Comparison of ENCODE assay signal across 20 cellular contexts in the genomic region with DNA sequence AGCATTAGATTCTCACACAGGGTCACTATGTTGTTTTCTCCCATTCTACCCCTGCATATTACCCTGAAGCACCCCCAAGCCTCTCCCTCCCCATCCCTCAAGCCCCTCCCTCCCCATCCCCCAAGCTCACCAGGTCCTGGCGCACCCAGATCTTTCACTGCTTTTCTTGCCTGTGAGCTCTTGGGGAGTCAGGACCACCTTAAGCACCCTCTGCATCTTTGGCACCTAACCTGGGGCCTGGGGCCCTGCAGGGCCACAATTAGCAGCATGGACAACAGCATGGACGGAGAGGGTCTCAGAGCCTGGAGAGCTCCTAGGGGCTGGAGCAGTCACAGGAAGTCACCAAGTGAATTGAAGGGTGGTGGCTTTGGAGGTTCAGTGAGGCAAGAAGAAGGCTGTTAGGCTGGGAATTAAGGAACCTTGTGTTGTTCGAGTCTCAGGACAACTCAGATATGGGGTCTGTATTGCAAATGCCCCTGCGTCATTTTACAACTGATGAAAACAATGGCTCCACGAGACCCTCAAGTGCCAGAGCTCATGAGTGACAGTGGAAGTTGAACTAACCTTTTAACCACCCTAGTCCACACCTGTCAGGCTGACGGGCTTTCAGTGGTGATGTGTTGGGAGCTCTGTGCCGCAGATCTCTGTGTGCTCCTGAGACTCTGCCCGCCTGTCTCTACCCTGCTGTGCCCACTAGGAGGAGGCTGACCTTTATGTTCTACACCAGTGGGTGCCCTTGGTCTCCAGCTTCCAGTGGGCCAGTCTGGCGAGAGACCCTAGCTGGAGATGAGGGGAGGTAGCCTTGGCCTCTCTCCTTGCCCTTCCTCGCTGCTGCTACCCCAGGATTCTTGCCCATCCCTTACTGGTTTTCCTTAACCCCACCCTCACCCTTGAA.
DNase-seq lines count a peak whose midpoint lies in the region; ATAC-seq, FAIRE-seq and TF ChIP-seq lines count a peak whose summit lies in the region.
"Had no signal": no experiment of that assay in that cellular context is flagged by ENCODE, and none has a peak within 500 bp of the region (broad histone marks: within the 10 kb centered on the region; RNA-seq: fewer than 3 reads in every experiment).

No MANE protein-coding gene starts in this region.

- no peak for FAIRE-seq in H1 (lab: Jason Lieb, UNC)
- FAIRE-seq: kidney had no signal

- TF ChIP-seq CTCF in MM.1S (IDR thresholded peaks at IDR 0.05; ENCODE audit: low read length) (no peak), H1 (IDR thresholded peaks at IDR 0.05; ENCODE audit: control extremely low read depth in 1 of 3, insufficient read depth in 1 of 3, low read depth in 1 of 3, low read length in 3 of 3) (no peak), progenitor cell of endocrine pancreas (IDR thresholded peaks at IDR 0.05; ENCODE audit: unreplicated experiment) (no peak)

- no peaks in the 10 kb centered on the region for H3K27me3 Mint-ChIP-seq in CD4-positive, CD25-positive, alpha-beta regulatory T cell
- H3K27me3 Mint-ChIP-seq in progenitor cell of endocrine pancreas: no peaks in the 10 kb centered on the region
- H3K27me3 Mint-ChIP-seq: activated CD4-positive, alpha-beta T cell treated with anti-CD3 and anti-CD28 coated beads for 36 hours had no signal

- POLR2A ChIA-PET in H1 (lab: Charles Lee; ENCODE audit: partially characterized antibody): no interaction called here

- H3K4me1 ChIP-seq in CD4-positive, CD25-positive, alpha-beta regulatory T cell (ENCODE audit: control insufficient read depth, insufficient read depth, low read length, poor library complexity, severe bottlenecking): peaks cover 67% of the 10 kb centered on the region
- H3K4me1 ChIP-seq in MM.1S (ENCODE audit: low read length) (peaks cover 36% of the 10 kb centered on the region), H1 (replicated peaks in 1 of 4; ENCODE audit: control insufficient read depth in 3 of 4, insufficient read depth in 4 of 4, low read length in 3 of 4) (peaks cover 0 to 10% (median 4%) of the 10 kb centered on the region in 4 experiments; a peak in 5 of 7 replicates)

- H3K23ac ChIP-seq in H1 (ENCODE audit: insufficient read length): no peak overlapping the region

- no peak for ATAC-seq in CD4-positive, CD25-positive, alpha-beta regulatory T cell (ENCODE audit: low read depth in 2 of 2)
- no peak for ATAC-seq in left lobe of liver
- ATAC-seq: activated CD4-positive, alpha-beta T cell treated with anti-CD3 and anti-CD28 coated beads for 36 hours had no signal

- no peak overlapping the region for H3K9ac ChIP-seq in MM.1S (ENCODE audit: low read length)
- H3K9ac ChIP-seq in H1 (replicated peaks in 1 of 4; ENCODE audit: extremely low read depth in 1 of 4, low read depth in 3 of 4, low read length in 3 of 4): no peak overlapping the region

- H3K79me2 ChIP-seq in MM.1S (ENCODE audit: low read length) (no peaks in the 10 kb centered on the region), H1 (ENCODE audit: control insufficient read depth in 1 of 2, insufficient read depth in 2 of 2, low read length in 2 of 2) (no peaks in the 10 kb centered on the region; a peak in 1 of 4 replicates)

- H4K8ac ChIP-seq in H1 (ENCODE audit: extremely low read depth, insufficient read depth, low read length): no peak overlapping the region

- no peak for TF ChIP-seq RAD21 in H1 (IDR thresholded peaks at IDR 0.05 in 1 of 2, conservative IDR thresholded peaks at IDR 0.05 in 1 of 2; ENCODE audit: low read depth in 2 of 2, low read length in 2 of 2)

- no peaks in the 10 kb centered on the region for H3K36me3 Mint-ChIP-seq in CD4-positive, CD25-positive, alpha-beta regulatory T cell
- H3K36me3 Mint-ChIP-seq in progenitor cell of endocrine pancreas (ENCODE audit: insufficient read depth): no peaks in the 10 kb centered on the region

- TF ChIP-seq POLR2A in H1 (IDR thresholded peaks at IDR 0.05; ENCODE audit: control extremely low read depth in 1 of 2, low read depth in 2 of 2, low read length in 2 of 2): no peak

- H2BK120ac ChIP-seq in H1 (replicated peaks; ENCODE audit: low read depth, low read length): no peak overlapping the region

- H3K23me2 ChIP-seq in H1 (ENCODE audit: low read depth, low read length): no peaks in the 10 kb centered on the region

- no peak overlapping the region; the same call in 1 of the 2 replicates for H2AK5ac ChIP-seq in H1 (ENCODE audit: low read depth, low read length)

- no peak overlapping the region for H3K14ac ChIP-seq in H1 (ENCODE audit: insufficient read length)

- DNase-seq in CD4-positive, CD25-positive, alpha-beta regulatory T cell: no peak
- no peak for DNase-seq in MM.1S
- DNase-seq in H1 (ENCODE audit: low read depth in 1 of 2, low spot score in 2 of 2): no peak
- DNase-seq in progenitor cell of endocrine pancreas (ENCODE audit: low spot score, unreplicated experiment): no peak
- DNase-seq in iPS-NIHi11 (ENCODE audit: low spot score): no peak
- DNase-seq in activated T-cell treated with anti-CD3 and anti-CD28 coated beads for 4 hours: no peak
- no peak for DNase-seq in left lobe of liver (ENCODE audit: low spot score)
- no peak for DNase-seq in EL
- DNase-seq: activated CD4-positive, alpha-beta T cell treated with anti-CD3 and anti-CD28 coated beads for 36 hours; activated T-cell treated with anti-CD3 and anti-CD28 coated beads, Interleukin-2, amount 50 U/mL, for 1 hour; AML-193; DMS79; erythroblast; glutamatergic neuron; GOT3; kidney; NCI-H1694; psoas muscle; T-helper 9 cell had no signal

- H3K9me3 ChIP-seq in CD4-positive, CD25-positive, alpha-beta regulatory T cell (ENCODE audit: control insufficient read depth in 2 of 2, low read length in 2 of 2): no peaks in the 10 kb centered on the region
- no peaks in the 10 kb centered on the region for H3K9me3 ChIP-seq in MM.1S (replicated peaks; ENCODE audit: insufficient read depth, low read length)
- no peaks in the 10 kb centered on the region for H3K9me3 ChIP-seq in H1 (ENCODE audit: insufficient read depth in 2 of 2, low read depth in 1 of 2, low read length in 1 of 2)
- H3K9me3 ChIP-seq: psoas muscle, SJCRH30 had no signal

- H3K4me3 ChIP-seq in CD4-positive, CD25-positive, alpha-beta regulatory T cell (ENCODE audit: low read depth, low read length): peak overlapping the region; percentile 62
- H3K4me3 ChIP-seq in MM.1S (ENCODE audit: low read length) (no peak overlapping the region), H1 (ENCODE audit: extremely low read depth in 1 of 4, insufficient read depth in 2 of 4, low read depth in 3 of 4, low read length in 4 of 4) (no peak overlapping the region)
- H3K4me3 ChIP-seq: psoas muscle, SJCRH30 had no signal

- no peak overlapping the region for H2BK20ac ChIP-seq in H1 (ENCODE audit: low read length)

- H3K18ac ChIP-seq in H1 (ENCODE audit: extremely low read depth, low read length): peak overlapping the region; percentile 32; the same call in 1 of the 2 replicates

- TF ChIP-seq EP300 in H1 (IDR thresholded peaks at IDR 0.05; ENCODE audit: borderline replicate concordance in 1 of 2, low read depth in 2 of 2, low read length in 2 of 2): no peak

- no peak overlapping the region for H3K56ac ChIP-seq in H1 (replicated peaks; ENCODE audit: insufficient read length, low read depth, low read length)

- H4K20me1 ChIP-seq in MM.1S (ENCODE audit: insufficient read depth, low read length) (no peaks in the 10 kb centered on the region), H1 (replicated peaks in 1 of 2; ENCODE audit: control insufficient read depth in 1 of 2, insufficient read depth in 2 of 2, low read length in 2 of 2) (no peaks in the 10 kb centered on the region)

- H3K79me1 ChIP-seq in H1 (ENCODE audit: low read depth, low read length): peaks cover 2% of the 10 kb centered on the region; the same call in 1 of the 2 replicates

- H3K9me2 ChIP-seq in MM.1S (replicated peaks; ENCODE audit: insufficient read depth, low read length): no peaks in the 10 kb centered on the region

- no peak overlapping the region for H3K4ac ChIP-seq in H1 (replicated peaks; ENCODE audit: insufficient read length, low read depth, low read length)

- H3K27ac ChIP-seq in CD4-positive, CD25-positive, alpha-beta regulatory T cell (ENCODE audit: insufficient read depth, low read length, poor library complexity, severe bottlenecking): peak overlapping the region; percentile 49
- H3K27ac ChIP-seq in MM.1S (ENCODE audit: low read length) (peak overlapping the region; percentile 60; the same call in 1 of the 2 replicates), H1 (ENCODE audit: low read depth, low read length) (no peak overlapping the region; the same call in 1 of the 2 replicates)
- H3K27ac ChIP-seq: psoas muscle, SJCRH30 had no signal

- CTCF ChIA-PET in H1 (lab: Charles Lee; ENCODE audit: partially characterized antibody): interaction anchor here (0.6 to 10.1 kb wide), 10 partner anchors 12 to 480 kb away, joined by 3 to 172 read pairs (median 4); no protein-coding TSS in a partner anchor

- peak overlapping the region; percentile 51; the same call in 1 of the 2 replicates for H3K4me2 ChIP-seq in MM.1S (ENCODE audit: low read depth, low read length)
- H3K4me2 ChIP-seq in H1 (ENCODE audit: insufficient read depth in 1 of 2, low read depth in 2 of 2, low read length in 2 of 2): no peak overlapping the region

- no peaks in the 10 kb centered on the region for H3K27me3 ChIP-seq in CD4-positive, CD25-positive, alpha-beta regulatory T cell (ENCODE audit: control insufficient read depth, insufficient read depth, low read length)
- H3K27me3 ChIP-seq in MM.1S (replicated peaks; ENCODE audit: insufficient read depth, low read length) (no peaks in the 10 kb centered on the region), H1 (replicated peaks in 1 of 4; ENCODE audit: control insufficient read depth in 3 of 4, extremely low read depth in 1 of 4, insufficient read depth in 3 of 4, low read length in 3 of 4) (no peaks in the 10 kb centered on the region)
- H3K27me3 ChIP-seq: SJCRH30 had no signal

- H3F3A ChIP-seq in MM.1S (ENCODE audit: insufficient read depth, low read length): peaks cover 27% of the 10 kb centered on the region

- peak overlapping the region; percentile 10 to 68 (median 50) for H3K4me3 Mint-ChIP-seq in CD4-positive, CD25-positive, alpha-beta regulatory T cell
- no peak overlapping the region for H3K4me3 Mint-ChIP-seq in progenitor cell of endocrine pancreas (ENCODE audit: low read depth)
- H3K4me3 Mint-ChIP-seq: activated CD4-positive, alpha-beta T cell treated with anti-CD3 and anti-CD28 coated beads for 36 hours had no signal

- H2BK15ac ChIP-seq in H1 (ENCODE audit: low read length): 0 out of 2 replicates have a peak overlapping the region, but pooled peaks have one; percentile 53

- no peak overlapping the region for H4K5ac ChIP-seq in H1 (ENCODE audit: insufficient read length, low read depth, low read length)

- H4K91ac ChIP-seq in H1 (replicated peaks; ENCODE audit: insufficient read length, low read length): no peak overlapping the region

- H2AFZ ChIP-seq in MM.1S (ENCODE audit: low read length) (0 out of 2 replicates have a peak overlapping the region, but pooled peaks have one; percentile 43), H1 (ENCODE audit: low read length) (no peak overlapping the region)

- H2BK5ac ChIP-seq in H1 (ENCODE audit: low read depth, low read length): no peak overlapping the region

- no peaks in the 10 kb centered on the region for H3K9me3 Mint-ChIP-seq in CD4-positive, CD25-positive, alpha-beta regulatory T cell
- H3K9me3 Mint-ChIP-seq in progenitor cell of endocrine pancreas (ENCODE audit: low read depth): no peaks in the 10 kb centered on the region

- H2BK12ac ChIP-seq in H1 (ENCODE audit: low read depth, low read length): 0 out of 2 replicates have a peak overlapping the region, but pooled peaks have one; percentile 50

- H3K4me1 Mint-ChIP-seq in CD4-positive, CD25-positive, alpha-beta regulatory T cell: peaks cover 42 to 94% (median 65%) of the 10 kb centered on the region in 4 donors
- H3K4me1 Mint-ChIP-seq in progenitor cell of endocrine pancreas (ENCODE audit: low read depth): peaks cover 39% of the 10 kb centered on the region

- 86% methylated on average over 10 of the region's 10 CpGs; no CpG with 5 or more reads in 1 of the 2 experiments for WGBS in H1 (ENCODE audit: extremely low coverage in 1 of 2, insufficient coverage in 1 of 2, insufficient read length in 1 of 2, insufficient replicate concordance in 2 of 2, low coverage in 1 of 2, low lambda C conversion rate in 2 of 2, missing lambda C conversion rate in 1 of 2), 2 experiments

- peak overlapping the region; percentile 79 to 87 (median 80) for H3K27ac Mint-ChIP-seq in CD4-positive, CD25-positive, alpha-beta regulatory T cell
- H3K27ac Mint-ChIP-seq in progenitor cell of endocrine pancreas: peak overlapping the region; percentile 39

- no peaks in the 10 kb centered on the region for H3K36me3 ChIP-seq in CD4-positive, CD25-positive, alpha-beta regulatory T cell (ENCODE audit: control insufficient read depth, insufficient read depth, low read length)
- H3K36me3 ChIP-seq in MM.1S (replicated peaks; ENCODE audit: insufficient read depth, low read length): no peaks in the 10 kb centered on the region
- H3K36me3 ChIP-seq in H1 (ENCODE audit: control insufficient read depth in 2 of 4, insufficient read depth in 4 of 4, low read length in 3 of 4): no peaks in the 10 kb centered on the region
- H3K36me3 ChIP-seq: SJCRH30 had no signal
